ENCODE assay signal across 8 cellular contexts in the genomic region with DNA sequence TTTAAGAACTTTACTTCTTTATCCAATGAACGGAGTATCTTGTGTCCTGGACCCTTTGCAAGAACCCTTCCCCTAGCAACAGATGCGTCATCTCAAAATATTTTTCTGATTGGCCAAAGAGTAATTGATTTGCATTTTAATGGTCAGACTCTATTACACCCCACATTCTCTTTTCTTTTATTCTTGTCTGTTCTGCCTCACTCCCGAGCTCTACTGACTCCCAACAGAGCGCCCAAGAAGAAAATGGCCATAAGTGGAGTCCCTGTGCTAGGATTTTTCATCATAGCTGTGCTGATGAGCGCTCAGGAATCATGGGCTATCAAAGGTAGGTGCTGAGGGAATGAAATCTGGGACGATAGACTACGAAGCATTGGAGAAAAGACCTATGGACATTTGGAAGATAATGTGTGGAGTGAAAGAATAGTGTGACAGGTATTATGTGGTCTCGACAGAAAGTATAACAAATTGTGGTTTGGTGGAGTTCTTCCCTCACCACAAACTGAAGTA. TPM values are rescaled to one million over a fixed set of nuclear protein-coding genes. Genes with fewer than 3 reads are reported as not detected.
DNase-seq lines count a peak whose midpoint lies in the region; ATAC-seq and TF ChIP-seq lines count a peak whose summit lies in the region.

A gene (plus strand): TSS at position 180 of the 507 bp plus-strand sequence. CDS start 64 bp downstream, at position 244.

- peak; percentile 52 for ATAC-seq in HG02571 (IDR thresholded peaks at IDR 0.05; ENCODE audit: unreplicated experiment)

- TF ChIP-seq POLR2A in NB4 (IDR thresholded peaks at IDR 0.05; ENCODE audit: extremely low read depth, insufficient read length), result no peak
- TF ChIP-seq POLR2A in ovary (IDR thresholded peaks at IDR 0.05), result no peak

- H3K27me3 ChIP-seq in ovary, result no peaks in the 10 kb centered on the region

- intact Hi-C loops in ovary (cut with DNase I), result loop anchor here in 2 of 4 donors (10.0 kb wide), 2 partner anchors 255 to 265 kb away; no protein-coding TSS in a partner anchor

- no peak for TF ChIP-seq CTCF in NB4 (IDR thresholded peaks at IDR 0.05; ENCODE audit: low read depth, low read length)
- TF ChIP-seq CTCF in ovary (IDR thresholded peaks at IDR 0.05), result no peak

- H3K9me3 ChIP-seq in ovary, result no peaks in the 10 kb centered on the region

- H3K4me3 ChIP-seq in NB4 (ENCODE audit: low read depth, low read length) (no peak within 1 kb of the TSS), ovary (no peak within 1 kb of the TSS)

- WGBS in ovary, 3 donors, result 38 to 50% (median 38%) methylated on average over 8 of the region's 8 CpGs

- DNase-seq in stimulated activated CD4-positive, alpha-beta T cell treated with anti-CD3 and anti-CD28 coated beads, TNF-alpha, amount 100 ng/mL, for 48 hours (ENCODE audit: low read depth in 3 of 3), result peak in 2 of 3 donors; percentile 4 to 27
- DNase-seq in stimulated activated CD4-positive, alpha-beta T cell treated with anti-CD3 and anti-CD28 coated beads, Interleukin-4, amount 100 ng/mL, for 1 hour, result no peak
- DNase-seq in NB4 (ENCODE audit: low read depth), result peak; percentile 56
- DNase-seq in activated T-cell treated with anti-CD3 and anti-CD28 coated beads, Interleukin-2, amount 50 U/mL, for 48 hours, result peak; percentile 32 to 39
- peak; percentile 35 for DNase-seq in foreskin melanocyte
- DNase-seq in ovary, result no peak
- DNase-seq in RKO (ENCODE audit: low spot score), result no peak

- H3K27ac ChIP-seq in ovary, result no peak within 1 kb of the TSS

- no peak for TF ChIP-seq EP300 in ovary (IDR thresholded peaks at IDR 0.05)

- no peaks in the 10 kb centered on the region for H3K36me3 ChIP-seq in ovary

- H3K4me1 ChIP-seq in ovary (ENCODE audit: insufficient read depth), result no peaks in the 10 kb centered on the region

RNA-seq across cellular contexts. Expression of the gene that starts here (rescaled TPM):
- total RNA-seq in ovary, result 100 to 1,000 TPM in 5 of 7 donors, 10 to 100 TPM in 2; 19.5 to 262 (median 130) TPM
- 1,000 to 10,000 TPM in 1 of 2 donors, 100 to 1,000 TPM in 1; 118 to 1,131 TPM for polyA plus RNA-seq in ovary

Comparison
In these comparisons a context has a peak if more than half of its experiments do, and no peak if none do; other contexts are left out.
1. DNase-seq: peak in stimulated activated CD4-positive, alpha-beta T cell treated with anti-CD3 and anti-CD28 coated beads, TNF-alpha, amount 100 ng/mL, for 48 hours (2 of 3), NB4 (single experiment), activated T-cell treated with anti-CD3 and anti-CD28 coated beads, Interleukin-2, amount 50 U/mL, for 48 hours (2 of 2) and foreskin melanocyte (single experiment); none in stimulated activated CD4-positive, alpha-beta T cell treated with anti-CD3 and anti-CD28 coated beads, Interleukin-4, amount 100 ng/mL, for 1 hour (single experiment), ovary (0 of 5) and RKO (single experiment).